ENCODE assay signal across 10 cellular contexts in the genomic region with DNA sequence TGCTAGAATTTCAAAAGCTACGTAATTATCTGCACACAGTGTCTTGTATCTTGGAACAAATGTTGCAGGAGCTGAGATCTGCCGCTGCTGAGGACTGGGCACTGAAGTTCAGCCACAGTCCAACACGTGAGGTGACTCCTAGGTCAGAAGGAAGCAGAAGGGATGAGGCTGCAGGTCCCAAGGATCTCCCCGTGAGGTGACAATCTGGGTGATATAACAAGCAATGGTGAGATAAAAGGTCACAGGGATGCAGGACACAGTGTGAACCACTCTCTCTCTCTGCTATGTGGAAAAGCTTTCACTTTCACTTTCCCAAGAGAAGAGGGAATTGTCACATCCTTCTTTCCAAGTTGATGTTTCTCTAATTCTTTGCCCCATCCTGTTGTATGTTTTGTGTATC.
DNase-seq lines count a peak whose midpoint lies in the region; ATAC-seq and TF ChIP-seq lines count a peak whose summit lies in the region.
"Had no signal": no experiment of that assay in that cellular context is flagged by ENCODE, and none has a peak within 500 bp of the region (broad histone marks: within the 10 kb centered on the region; RNA-seq: fewer than 3 reads in every experiment).

No MANE protein-coding gene starts in this region.

- peak overlapping the region; percentile 60 for H3K4me3 ChIP-seq in AG10803 (ENCODE audit: low read length)
- H3K4me3 ChIP-seq in epithelial cell of proximal tubule (ENCODE audit: low read depth, low read length), result peak overlapping the region; percentile 39

- H3K27me3 Mint-ChIP-seq in neural crest cell (ENCODE audit: low read depth), result no peaks in the 10 kb centered on the region

- H3K9me3 Mint-ChIP-seq in neural crest cell, result peaks cover 7% of the 10 kb centered on the region

- H3K4me3 Mint-ChIP-seq in neural crest cell, result no peak overlapping the region
- H3K4me3 Mint-ChIP-seq: naive thymus-derived CD8-positive, alpha-beta T cell had no signal

- peak overlapping the region; percentile 12 for H3K27ac Mint-ChIP-seq in neural crest cell (ENCODE audit: unreplicated experiment)
- H3K27ac Mint-ChIP-seq: naive thymus-derived CD8-positive, alpha-beta T cell had no signal

- TF ChIP-seq CTCF in AG10803 (conservative IDR thresholded peaks at IDR 0.05; ENCODE audit: low read length) (no peak), epithelial cell of proximal tubule (conservative IDR thresholded peaks at IDR 0.05; ENCODE audit: low read depth, low read length) (no peak), neural crest cell (conservative IDR thresholded peaks at IDR 0.05) (no peak)

- ATAC-seq in GM19467 (IDR thresholded peaks at IDR 0.05; ENCODE audit: unreplicated experiment), result no peak
- ATAC-seq in GM19035 (IDR thresholded peaks at IDR 0.05; ENCODE audit: unreplicated experiment), result no peak
- no peak for ATAC-seq in HG03097 (IDR thresholded peaks at IDR 0.05; ENCODE audit: low FRiP score, unreplicated experiment)
- ATAC-seq: naive thymus-derived CD8-positive, alpha-beta T cell had no signal

- H3K4me1 Mint-ChIP-seq in neural crest cell, result peaks cover 19% of the 10 kb centered on the region

- DNase-seq in AG10803 (ENCODE audit: low read depth), result peak; percentile 23
- DNase-seq in NCI-H2029 treated with DMSO at 0.1 percent for 48 hours (lab: John Stamatoyannopoulos, UW), result peak; percentile 3
- DNase-seq in epithelial cell of proximal tubule (ENCODE audit: low read depth), result peak; percentile 7
- no peak for DNase-seq in neural crest cell (ENCODE audit: low read depth, low spot score)
- DNase-seq in stimulated activated naive CD4-positive, alpha-beta T cell treated with Interleukin-2 at 50 U/mL for 16 hours (lab: John Stamatoyannopoulos, UW), result no peak
- DNase-seq: activated naive CD4-positive, alpha-beta T cell treated with Interleukin-2 at 50 U/mL for 16 hours; naive thymus-derived CD8-positive, alpha-beta T cell had no signal

- peaks cover 3% of the 10 kb centered on the region for H3K36me3 Mint-ChIP-seq in neural crest cell (ENCODE audit: low read depth)
- H3K36me3 Mint-ChIP-seq: naive thymus-derived CD8-positive, alpha-beta T cell had no signal

Comparison
In these comparisons a context has a peak if more than half of its experiments do, and no peak if none do; other contexts are left out.
1. DNase-seq: peak in AG10803 (single experiment), NCI-H2029 treated with DMSO at 0.1 percent for 48 hours (single experiment) and epithelial cell of proximal tubule (single experiment); none in neural crest cell (single experiment) and stimulated activated naive CD4-positive, alpha-beta T cell treated with Interleukin-2 at 50 U/mL for 16 hours (single experiment).